8 cellular contexts compared by ENCODE assay signal in genomic region chr9:74645007-74645639, GRCh38.
DNase-seq lines count a peak whose midpoint lies in the region; ATAC-seq and TF ChIP-seq lines count a peak whose summit lies in the region.

No MANE protein-coding gene starts in this region.

- ATAC-seq in heart left ventricle, result no peak
- no peak for ATAC-seq in right cardiac atrium
- peak; percentile 53; the same call in 1 of the 2 replicates for ATAC-seq in IMR-90 (ENCODE audit: low read depth)
- ATAC-seq in body of pancreas, result no peak
- ATAC-seq in GM18520 (IDR thresholded peaks at IDR 0.05; ENCODE audit: unreplicated experiment), result no peak

- H2BK120ac ChIP-seq in IMR-90 (ENCODE audit: low read depth, low read length), result no peak overlapping the region

- POLR2A ChIA-PET in IMR-90 (lab: Charles Lee; ENCODE audit: unreplicated experiment), result no interaction called here

- in situ Hi-C loops in IMR-90 (cut with MboI; ENCODE audit: low sequenced_read_pairs), result no loop called here

- DNase-seq in heart left ventricle (no peak), right cardiac atrium (no peak), IMR-90 (no peak), body of pancreas (no peak), nephron progenitor cell (peak; percentile 11), NCI-H1048 (lab: John Stamatoyannopoulos, UW) (no peak)
- no peak for DNase-seq in activated naive CD8-positive, alpha-beta T cell treated with anti-CD3 and anti-CD28 coated beads for 36 hours

- dilution Hi-C loops in IMR-90 (cut with HindIII; ENCODE audit: low sequenced_read_pairs, unreplicated experiment), result no loop called here

- no TSS peak for BruUV-seq in IMR-90 (replicated peaks; lab: Mats Ljungman, UMichigan)

- H3K9me3 ChIP-seq in heart left ventricle (no peaks in the 10 kb centered on the region), right cardiac atrium (ENCODE audit: control insufficient read depth, low read length) (no peaks in the 10 kb centered on the region), IMR-90 (ENCODE audit: control insufficient read depth, insufficient read depth, low read length) (no peaks in the 10 kb centered on the region), body of pancreas (no peaks in the 10 kb centered on the region)

- H4K20me1 ChIP-seq in IMR-90 (ENCODE audit: insufficient read depth, low read length), result no peaks in the 10 kb centered on the region

- TF ChIP-seq POLR2A in heart left ventricle (IDR thresholded peaks at IDR 0.05) (no peak), IMR-90 (IDR thresholded peaks at IDR 0.05; ENCODE audit: low read depth, low read length) (no peak), body of pancreas (IDR thresholded peaks at IDR 0.05) (no peak)

- H3K4me1 Mint-ChIP-seq in nephron progenitor cell, result no peaks in the 10 kb centered on the region
- no peaks in the 10 kb centered on the region for H3K4me1 Mint-ChIP-seq in activated naive CD8-positive, alpha-beta T cell treated with anti-CD3 and anti-CD28 coated beads for 36 hours

- H3K27ac Mint-ChIP-seq in nephron progenitor cell, result no peak overlapping the region
- H3K27ac Mint-ChIP-seq in activated naive CD8-positive, alpha-beta T cell treated with anti-CD3 and anti-CD28 coated beads for 36 hours, result no peak overlapping the region

- H4K5ac ChIP-seq in IMR-90 (ENCODE audit: low read depth, low read length), result no peak overlapping the region

- no peak overlapping the region for H4K8ac ChIP-seq in IMR-90 (ENCODE audit: low read depth in 2 of 2, low read length in 2 of 2)

- H3K18ac ChIP-seq in IMR-90 (ENCODE audit: low read depth, low read length), result no peak overlapping the region

- no peaks in the 10 kb centered on the region for H3K36me3 Mint-ChIP-seq in nephron progenitor cell (ENCODE audit: low read depth)
- H3K36me3 Mint-ChIP-seq in activated naive CD8-positive, alpha-beta T cell treated with anti-CD3 and anti-CD28 coated beads for 36 hours, result no peaks in the 10 kb centered on the region

- H3K36me3 ChIP-seq in heart left ventricle, result no peaks in the 10 kb centered on the region
- H3K36me3 ChIP-seq in IMR-90 (ENCODE audit: control insufficient read depth, insufficient read depth, low read length), result no peaks in the 10 kb centered on the region
- no peaks in the 10 kb centered on the region for H3K36me3 ChIP-seq in body of pancreas (replicated peaks in 1 of 2; ENCODE audit: insufficient read depth in 1 of 2, low read depth in 2 of 2)

- H3K27me3 Mint-ChIP-seq in nephron progenitor cell (ENCODE audit: low read depth, poor library complexity), result peaks cover 10% of the 10 kb centered on the region
- H3K27me3 Mint-ChIP-seq in activated naive CD8-positive, alpha-beta T cell treated with anti-CD3 and anti-CD28 coated beads for 36 hours, result no peaks in the 10 kb centered on the region

- H3K4me2 ChIP-seq in IMR-90 (ENCODE audit: low read depth, low read length), result no peak overlapping the region

- no peak overlapping the region for H3K4ac ChIP-seq in IMR-90 (ENCODE audit: low read depth, low read length)

- H3K9me1 ChIP-seq in IMR-90 (ENCODE audit: insufficient read depth, low read length), result no peaks in the 10 kb centered on the region; the same call in 1 of the 2 replicates

- no peak overlapping the region for H3K4me3 Mint-ChIP-seq in nephron progenitor cell
- H3K4me3 Mint-ChIP-seq in activated naive CD8-positive, alpha-beta T cell treated with anti-CD3 and anti-CD28 coated beads for 36 hours, result no peak overlapping the region

- H3K14ac ChIP-seq in IMR-90 (replicated peaks; ENCODE audit: low read depth, low read length), result no peak overlapping the region

- intact Hi-C loops in heart left ventricle (cut with DNase I) (no loop called here), right cardiac atrium (cut with DNase I) (no loop called here), IMR-90 (cut with micrococcal nuclease) (loop anchor here (5.0 kb wide), 3 partner anchors 48 to 1443 kb away; no protein-coding TSS in a partner anchor), body of pancreas (cut with DNase I) (no loop called here)

- no peak overlapping the region for H2BK15ac ChIP-seq in IMR-90 (ENCODE audit: low read depth, low read length)

- TF ChIP-seq CTCF in heart left ventricle (IDR thresholded peaks at IDR 0.05) (peak; percentile 19 to 52 (median 35)), IMR-90 (conservative IDR thresholded peaks at IDR 0.05; ENCODE audit: low read depth, low read length) (peak; percentile 45), body of pancreas (IDR thresholded peaks at IDR 0.05) (peak in 5 of 7 experiments; percentile 17 to 26 (median 21)), nephron progenitor cell (IDR thresholded peaks at IDR 0.05) (peak; percentile 59)

- CTCF ChIA-PET in IMR-90 (lab: Yijun Ruan, JAX), result no interaction called here

- no peak overlapping the region for H2AFZ ChIP-seq in IMR-90 (replicated peaks; ENCODE audit: low read length, poor library complexity)

- H3K4me3 ChIP-seq in heart left ventricle, result no peak overlapping the region
- H3K4me3 ChIP-seq in right cardiac atrium (ENCODE audit: low read length), result no peak overlapping the region
- H3K4me3 ChIP-seq in IMR-90 (ENCODE audit: insufficient read depth, low read depth, low read length), result no peak overlapping the region
- H3K4me3 ChIP-seq in body of pancreas, result no peak overlapping the region

- H2BK5ac ChIP-seq in IMR-90 (ENCODE audit: low read depth, low read length, poor library complexity, severe bottlenecking), result no peak overlapping the region

- 66 to 75% (median 70%) methylated on average over 3 of the region's 3 CpGs for WGBS in heart left ventricle, 4 donors
- WGBS in right cardiac atrium, result 64% methylated on average over 3 of the region's 3 CpGs
- no CpG with 5 or more reads among the region's 3 CpGs for WGBS in IMR-90 (ENCODE audit: extremely low coverage in 2 of 2, insufficient read length in 1 of 2), 2 experiments
- WGBS in body of pancreas, 2 donors, result 54 to 62% methylated on average over 3 of the region's 3 CpGs

- no peaks in the 10 kb centered on the region for H3K79me1 ChIP-seq in IMR-90 (ENCODE audit: low read depth in 1 of 2, low read length in 2 of 2)

- H2BK20ac ChIP-seq in IMR-90 (ENCODE audit: low read depth, low read length), result no peak overlapping the region

- TF ChIP-seq RAD21 in IMR-90 (IDR thresholded peaks at IDR 0.05; ENCODE audit: low read length), result no peak

- no peaks in the 10 kb centered on the region for H3K9me3 Mint-ChIP-seq in nephron progenitor cell
- H3K9me3 Mint-ChIP-seq in activated naive CD8-positive, alpha-beta T cell treated with anti-CD3 and anti-CD28 coated beads for 36 hours, result no peaks in the 10 kb centered on the region

- no peak overlapping the region for H4K91ac ChIP-seq in IMR-90 (ENCODE audit: insufficient read depth, low read depth, low read length)

- H2AK5ac ChIP-seq in IMR-90 (ENCODE audit: low read depth, low read length), result no peak overlapping the region

- H3K27ac ChIP-seq in heart left ventricle, result no peak overlapping the region
- no peak overlapping the region for H3K27ac ChIP-seq in right cardiac atrium (ENCODE audit: low read length)
- no peak overlapping the region for H3K27ac ChIP-seq in IMR-90 (ENCODE audit: insufficient read depth, low read length)
- no peak overlapping the region for H3K27ac ChIP-seq in body of pancreas

- H3K27me3 ChIP-seq in heart left ventricle, result no peaks in the 10 kb centered on the region
- H3K27me3 ChIP-seq in right cardiac atrium (ENCODE audit: control insufficient read depth, insufficient read depth), result no peaks in the 10 kb centered on the region
- no peaks in the 10 kb centered on the region for H3K27me3 ChIP-seq in IMR-90 (ENCODE audit: control insufficient read depth, insufficient read depth, low read length)
- H3K27me3 ChIP-seq in body of pancreas, result no peaks in the 10 kb centered on the region

- H2AK9ac ChIP-seq in IMR-90 (replicated peaks; ENCODE audit: low read depth, low read length, poor library complexity), result no peak overlapping the region

- H3K4me1 ChIP-seq in heart left ventricle (no peaks in the 10 kb centered on the region), right cardiac atrium (ENCODE audit: control insufficient read depth, insufficient read depth, low read length) (no peaks in the 10 kb centered on the region), IMR-90 (ENCODE audit: control insufficient read depth, insufficient read depth, low read length) (no peaks in the 10 kb centered on the region), body of pancreas (no peaks in the 10 kb centered on the region)

- H3K23ac ChIP-seq in IMR-90 (ENCODE audit: low read depth, low read length), result no peak overlapping the region

- no peak overlapping the region for H3K9ac ChIP-seq in IMR-90 (ENCODE audit: low read depth, low read length)

- H3K56ac ChIP-seq in IMR-90 (ENCODE audit: extremely low read depth, insufficient read depth, low read length), result no peak overlapping the region

TF ChIP-seq in IMR-90, 13 proteins besides CTCF, POLR2A, EP300 and RAD21:
- peak; percentile 8; the same call in 1 of the 2 replicates for TF ChIP-seq SMC3 (IDR thresholded peaks at IDR 0.05; ENCODE audit: low read depth, low read length)
- no peak for TF ChIP-seq FOS (IDR thresholded peaks at IDR 0.05; ENCODE audit: low read depth, low read length)
